18 cellular contexts compared by ENCODE assay signal in the genomic region with DNA sequence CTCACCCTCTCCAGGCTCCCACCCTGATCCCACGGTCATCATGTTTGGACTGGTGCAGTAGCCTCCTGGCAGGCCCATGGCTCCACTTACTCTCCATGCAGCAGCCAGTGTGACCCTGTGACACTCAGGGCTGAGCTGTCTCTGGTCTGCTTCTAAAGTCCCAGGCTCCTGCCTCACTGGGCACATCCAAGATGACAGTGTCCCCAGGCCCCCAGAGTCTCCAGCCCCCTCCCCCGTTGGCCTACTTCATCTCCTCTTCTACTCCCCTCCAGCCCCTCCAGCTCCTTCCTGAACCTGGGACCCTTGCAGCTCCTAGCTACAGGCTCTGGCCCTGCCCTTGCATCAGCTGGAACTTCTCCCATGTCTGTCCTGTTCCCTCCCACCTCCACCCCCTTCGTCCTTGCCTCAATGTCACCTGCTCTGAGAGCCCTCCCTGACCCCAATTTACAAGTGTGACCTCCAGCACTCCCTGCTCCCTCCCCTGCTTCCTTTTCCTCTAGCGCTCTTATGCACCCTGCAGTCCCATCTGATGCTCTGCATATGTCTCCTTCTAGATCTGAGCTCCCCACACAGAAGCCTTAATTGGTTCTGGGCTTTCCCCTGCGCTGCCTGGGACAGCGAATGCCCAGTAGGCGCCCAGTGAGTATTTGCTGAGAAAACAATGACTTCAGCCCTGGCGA.
A peak's percentile ranks its signal among the peaks of the same experiment; 100 is the strongest.
DNase-seq lines count a peak whose midpoint lies in the region; ATAC-seq and TF ChIP-seq lines count a peak whose summit lies in the region.
"Had no signal": no experiment of that assay in that cellular context is flagged by ENCODE, and none has a peak within 500 bp of the region (broad histone marks: within the 10 kb centered on the region; RNA-seq: fewer than 3 reads in every experiment).

No MANE protein-coding gene starts in this region.

- no peak overlapping the region for H3K4me3 ChIP-seq in vagina
- H3K4me3 ChIP-seq in mammary epithelial cell (replicated peaks in 1 of 3; ENCODE audit: insufficient read depth in 1 of 3, low read depth in 2 of 3, low read length in 3 of 3) = no peak overlapping the region
- H3K4me3 ChIP-seq: BLaER1 treated with 17β-estradiol and CSF1 and Interleukin-3, amounts not matched to agents 10 nM and 100 nM; HAP-1; PC-9 had no signal

- peaks cover 22 to 35% of the 10 kb centered on the region in 2 donors for H3K27me3 Mint-ChIP-seq in natural killer cell treated with Interleukin-12 subunit alpha and Interleukin-12 subunit beta and Interleukin-15 and Interleukin-18, amount 100 ng/mL, for 72 hours
- H3K27me3 Mint-ChIP-seq in natural killer cell (ENCODE audit: low read depth in 2 of 2) = peaks cover under 1 to 18% of the 10 kb centered on the region in 2 donors

- no peaks in the 10 kb centered on the region for H3K4me1 Mint-ChIP-seq in natural killer cell treated with Interleukin-12 subunit alpha and Interleukin-12 subunit beta and Interleukin-15 and Interleukin-18, amount 100 ng/mL, for 72 hours (ENCODE audit: low read depth in 2 of 2)
- no peaks in the 10 kb centered on the region for H3K4me1 Mint-ChIP-seq in natural killer cell

- no peaks in the 10 kb centered on the region for H3K79me2 ChIP-seq in mammary epithelial cell (ENCODE audit: insufficient read depth, low read length)

- H4K20me1 ChIP-seq in mammary epithelial cell (ENCODE audit: insufficient read depth, low read length) = no peaks in the 10 kb centered on the region
- H4K20me1 ChIP-seq: BLaER1 treated with 17β-estradiol and CSF1 and Interleukin-3, amounts not matched to agents 10 nM and 100 nM had no signal

- CTCF ChIA-PET in mammary epithelial cell (lab: Charles Lee; ENCODE audit: low non-redundant PET) = no interaction called here

- H3K4me3 Mint-ChIP-seq in natural killer cell treated with Interleukin-12 subunit alpha and Interleukin-12 subunit beta and Interleukin-15 and Interleukin-18, amount 100 ng/mL, for 72 hours = no peak overlapping the region
- H3K4me3 Mint-ChIP-seq in natural killer cell = no peak overlapping the region
- H3K4me3 Mint-ChIP-seq: CD8-positive, alpha-beta T cell had no signal

- TF ChIP-seq CTCF in natural killer cell (IDR thresholded peaks at IDR 0.05) (no peak), vagina (IDR thresholded peaks at IDR 0.05) (no peak), mammary epithelial cell (conservative IDR thresholded peaks at IDR 0.05 in 1 of 2, IDR thresholded peaks at IDR 0.05 in 1 of 2; ENCODE audit: extremely low read depth in 1 of 2, insufficient read depth in 1 of 2, low read depth in 1 of 2, low read length in 2 of 2) (no peak)

- WGBS in mammary epithelial cell (ENCODE audit: low coverage, missing lambda C conversion rate) = 77% methylated on average over 6 of the region's 8 CpGs

- dilution Hi-C loops in mammary epithelial cell (cut with HindIII; ENCODE audit: low sequenced_read_pairs) = no loop called here

- in situ Hi-C loops in mammary epithelial cell (cut with MboI; ENCODE audit: low sequenced_read_pairs in 2 of 2) = no loop called here

- H3K4me1 ChIP-seq in vagina (no peaks in the 10 kb centered on the region), mammary epithelial cell (ENCODE audit: insufficient read depth, low read length) (no peaks in the 10 kb centered on the region)
- H3K4me1 ChIP-seq: HAP-1 had no signal

- no peak overlapping the region for H3K9ac ChIP-seq in mammary epithelial cell (ENCODE audit: insufficient read depth, low read length)
- H3K9ac ChIP-seq: BLaER1 treated with 17β-estradiol and CSF1 and Interleukin-3, amounts not matched to agents 10 nM and 100 nM had no signal

- peak in 1 of 2 donors; percentile 21 for ATAC-seq in natural killer cell treated with Interleukin-12 subunit alpha and Interleukin-12 subunit beta and Interleukin-15 and Interleukin-18, amount 100 ng/mL, for 72 hours
- ATAC-seq in natural killer cell = no peak
- no peak for ATAC-seq in HG03439 (IDR thresholded peaks at IDR 0.05; ENCODE audit: unreplicated experiment)
- ATAC-seq: CD8-positive, alpha-beta T cell had no signal

- no peaks in the 10 kb centered on the region for H3K9me3 Mint-ChIP-seq in natural killer cell treated with Interleukin-12 subunit alpha and Interleukin-12 subunit beta and Interleukin-15 and Interleukin-18, amount 100 ng/mL, for 72 hours
- peaks cover 0 to 4% of the 10 kb centered on the region in 2 donors for H3K9me3 Mint-ChIP-seq in natural killer cell

- peaks cover 6% of the 10 kb centered on the region for H3K36me3 Mint-ChIP-seq in natural killer cell treated with Interleukin-12 subunit alpha and Interleukin-12 subunit beta and Interleukin-15 and Interleukin-18, amount 100 ng/mL, for 72 hours
- no peaks in the 10 kb centered on the region for H3K36me3 Mint-ChIP-seq in natural killer cell
- H3K36me3 Mint-ChIP-seq: CD8-positive, alpha-beta T cell had no signal

- H3K27ac ChIP-seq in vagina (no peak overlapping the region), mammary epithelial cell (ENCODE audit: insufficient read depth, low read depth, low read length) (no peak overlapping the region)
- H3K27ac ChIP-seq: BLaER1 treated with 17β-estradiol and CSF1 and Interleukin-3, amounts not matched to agents 10 nM and 100 nM; PC-9; RWPE1 had no signal

- no peak overlapping the region for H3K4me2 ChIP-seq in mammary epithelial cell (ENCODE audit: insufficient read depth, low read depth, low read length)
- H3K4me2 ChIP-seq: PC-9 had no signal

- peak; percentile 35 for DNase-seq in natural killer cell treated with Interleukin-12 subunit alpha and Interleukin-12 subunit beta and Interleukin-15 and Interleukin-18, amount 100 ng/mL, for 72 hours (ENCODE audit: low spot score)
- DNase-seq in natural killer cell (no peak), mesenteric fat pad (ENCODE audit: low spot score) (peak; percentile 80), vagina (ENCODE audit: extremely low spot score in 2 of 2) (peak; percentile 65 to 84), mammary epithelial cell (no peak)
- DNase-seq in activated CD8-positive, alpha-beta memory T cell treated with anti-CD3 and anti-CD28 coated beads, Interleukin-2, amount 50 U/mL, for 48 hours = peak; percentile 23
- DNase-seq in activated effector memory CD4-positive, alpha-beta T cell treated with Interleukin-2 at 50 U/mL for 16 hours = no peak
- DNase-seq: Kasumi-1, MM.1S, NCI-H1105, NCI-H2081, NCI-H510A, PC-9 had no signal

- intact Hi-C loops in natural killer cell (cut with micrococcal nuclease) = no loop called here
- intact Hi-C loops in vagina (cut with DNase I) = no loop called here
- intact Hi-C loops in mammary epithelial cell (cut with micrococcal nuclease) = no loop called here

- no peaks in the 10 kb centered on the region for H3K9me3 ChIP-seq in vagina
- peaks cover 5% of the 10 kb centered on the region for H3K9me3 ChIP-seq in mammary epithelial cell (replicated peaks; ENCODE audit: insufficient read depth, low read length)

- TF ChIP-seq POLR2A in vagina (IDR thresholded peaks at IDR 0.05) = no peak

- no peak overlapping the region for H3K27ac Mint-ChIP-seq in natural killer cell treated with Interleukin-12 subunit alpha and Interleukin-12 subunit beta and Interleukin-15 and Interleukin-18, amount 100 ng/mL, for 72 hours
- no peak overlapping the region for H3K27ac Mint-ChIP-seq in natural killer cell
- H3K27ac Mint-ChIP-seq: CD8-positive, alpha-beta T cell had no signal

- no TSS peak for BruUV-seq in mammary epithelial cell (replicated peaks; lab: Mats Ljungman, UMichigan)

- H3K27me3 ChIP-seq in vagina = no peaks in the 10 kb centered on the region
- H3K27me3 ChIP-seq in mammary epithelial cell (ENCODE audit: insufficient read depth, low read length) = peaks cover 4% of the 10 kb centered on the region
- H3K27me3 ChIP-seq: BLaER1 treated with 17β-estradiol and CSF1 and Interleukin-3, amounts not matched to agents 10 nM and 100 nM had no signal

- H3K36me3 ChIP-seq in vagina (no peaks in the 10 kb centered on the region), mammary epithelial cell (ENCODE audit: insufficient read depth, low read length) (no peaks in the 10 kb centered on the region)
- H3K36me3 ChIP-seq: BLaER1 treated with 17β-estradiol and CSF1 and Interleukin-3, amounts not matched to agents 10 nM and 100 nM; HAP-1 had no signal

- no peak overlapping the region for H2AFZ ChIP-seq in mammary epithelial cell (ENCODE audit: low read depth, low read length)
- H2AFZ ChIP-seq: PC-9 had no signal

Comparison
In these comparisons a context has a peak if more than half of its experiments do, and no peak if none do; other contexts are left out.
1. DNase-seq: peak in natural killer cell treated with Interleukin-12 subunit alpha and Interleukin-12 subunit beta and Interleukin-15 and Interleukin-18, amount 100 ng/mL, for 72 hours (single experiment), activated CD8-positive, alpha-beta memory T cell treated with anti-CD3 and anti-CD28 coated beads, Interleukin-2, amount 50 U/mL, for 48 hours (single experiment), mesenteric fat pad (single experiment) and vagina (2 of 2); none in natural killer cell (single experiment), activated effector memory CD4-positive, alpha-beta T cell treated with Interleukin-2 at 50 U/mL for 16 hours (single experiment) and mammary epithelial cell (single experiment).